ENCODE assay signal across 1 cellular context in the genomic region with DNA sequence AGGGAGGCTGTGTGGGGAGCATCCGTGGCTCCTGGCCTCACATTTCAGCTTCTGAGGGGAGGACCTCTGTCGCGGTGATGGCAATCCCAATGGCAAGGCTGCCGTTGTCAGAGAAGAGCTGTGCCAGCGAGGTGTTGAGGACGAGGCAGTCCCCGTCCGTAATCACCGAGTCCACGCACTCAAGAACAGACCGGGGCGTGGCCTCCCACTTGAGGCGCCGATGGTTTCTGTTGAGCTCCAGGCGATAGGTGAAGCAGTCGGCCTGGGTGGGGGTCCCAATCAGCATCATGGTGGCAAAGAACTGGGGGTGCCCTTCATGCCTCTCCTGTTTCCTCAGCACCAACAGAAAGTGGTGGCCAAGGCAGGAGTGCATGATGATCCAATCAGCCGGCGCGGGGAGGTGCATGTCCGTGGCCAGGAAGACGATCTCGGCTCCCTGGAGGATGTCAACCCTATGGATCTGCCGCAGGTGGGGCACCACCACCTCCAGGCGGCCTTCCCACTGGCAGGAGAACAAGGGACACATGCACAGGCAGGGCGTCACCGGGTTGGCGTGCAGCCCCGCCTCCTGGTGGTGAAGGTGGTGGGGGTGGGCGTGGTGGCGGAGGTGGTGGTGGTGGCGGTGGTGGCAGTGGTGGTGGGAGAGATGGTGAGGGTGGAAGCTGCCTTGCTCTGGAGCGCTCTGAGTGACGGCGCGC.
TF ChIP-seq lines count a peak whose summit lies in the region.

No MANE protein-coding gene starts in this region.

TF ChIP-seq in HEK293, 187 proteins besides CTCF, POLR2A, EP300 and RAD21 (continued from another document):
- TF ChIP-seq, protein P1, sequence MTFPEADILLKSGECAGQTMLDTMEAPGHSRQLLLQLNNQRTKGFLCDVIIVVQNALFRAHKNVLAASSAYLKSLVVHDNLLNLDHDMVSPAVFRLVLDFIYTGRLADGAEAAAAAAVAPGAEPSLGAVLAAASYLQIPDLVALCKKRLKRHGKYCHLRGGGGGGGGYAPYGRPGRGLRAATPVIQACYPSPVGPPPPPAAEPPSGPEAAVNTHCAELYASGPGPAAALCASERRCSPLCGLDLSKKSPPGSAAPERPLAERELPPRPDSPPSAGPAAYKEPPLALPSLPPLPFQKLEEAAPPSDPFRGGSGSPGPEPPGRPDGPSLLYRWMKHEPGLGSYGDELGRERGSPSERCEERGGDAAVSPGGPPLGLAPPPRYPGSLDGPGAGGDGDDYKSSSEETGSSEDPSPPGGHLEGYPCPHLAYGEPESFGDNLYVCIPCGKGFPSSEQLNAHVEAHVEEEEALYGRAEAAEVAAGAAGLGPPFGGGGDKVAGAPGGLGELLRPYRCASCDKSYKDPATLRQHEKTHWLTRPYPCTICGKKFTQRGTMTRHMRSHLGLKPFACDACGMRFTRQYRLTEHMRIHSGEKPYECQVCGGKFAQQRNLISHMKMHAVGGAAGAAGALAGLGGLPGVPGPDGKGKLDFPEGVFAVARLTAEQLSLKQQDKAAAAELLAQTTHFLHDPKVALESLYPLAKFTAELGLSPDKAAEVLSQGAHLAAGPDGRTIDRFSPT (tag by site-specific recombination; IDR thresholded peaks at IDR 0.05): no peak
